20 cellular contexts compared by ENCODE assay signal in the genomic region with DNA sequence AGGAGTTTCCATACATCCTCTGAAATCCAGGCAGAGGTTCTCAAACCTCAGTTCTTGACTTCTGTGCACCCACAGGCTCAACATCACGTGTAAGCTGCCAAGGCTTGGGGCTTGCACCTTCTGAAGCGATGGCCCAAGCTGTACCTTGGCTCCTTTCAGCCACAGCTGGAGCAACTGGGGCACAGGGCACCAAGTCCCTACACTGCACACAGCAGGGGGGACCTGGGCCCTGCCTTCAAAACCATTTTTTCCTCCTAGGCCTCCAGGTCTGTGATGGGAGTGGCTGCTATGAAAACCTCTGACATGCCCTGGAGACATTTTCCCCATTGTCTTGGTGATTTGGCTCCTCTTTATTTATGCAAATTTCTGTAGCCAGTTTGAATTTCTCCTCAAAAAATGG. TPM values are rescaled to one million over a fixed set of nuclear protein-coding genes. Genes with fewer than 3 reads are reported as not detected.
DNase-seq lines count a peak whose midpoint lies in the region; ATAC-seq, FAIRE-seq and TF ChIP-seq lines count a peak whose summit lies in the region.
"Had no signal": no experiment of that assay in that cellular context is flagged by ENCODE, and none has a peak within 500 bp of the region (broad histone marks: within the 10 kb centered on the region; RNA-seq: fewer than 3 reads in every experiment).

No MANE protein-coding gene starts in this region.

- H2AFZ ChIP-seq in K562 (ENCODE audit: low read depth, low read length): no peak overlapping the region
- H2AFZ ChIP-seq: GM23248 had no signal

- in situ Hi-C loops in K562 (cut with MboI): no loop called here

- peaks cover 36% of the 10 kb centered on the region for H3K79me2 ChIP-seq in K562 (ENCODE audit: control insufficient read depth, insufficient read depth, low read length)

- TF ChIP-seq EP300 in A549 (IDR thresholded peaks at IDR 0.05): no peak
- no peak for TF ChIP-seq EP300 in K562 (IDR thresholded peaks at IDR 0.05; ENCODE audit: low read length)

- peak in 1 of 2 experiments; percentile 13 for DNase-seq in A549 (ENCODE audit: low read depth in 1 of 2, low spot score in 1 of 2)
- no peak for DNase-seq in K562 (ENCODE audit: extremely low read depth in 1 of 4, low spot score in 3 of 4)
- no peak for DNase-seq in activated CD8-positive, alpha-beta memory T cell treated with anti-CD3 and anti-CD28 coated beads, Interleukin-2, amount 50 U/mL, for 48 hours
- DNase-seq in HUDEP-2 (lab: John Stamatoyannopoulos, UW; ENCODE audit: unreplicated experiment in 76 of 76): no peak
- no peak for DNase-seq in GM12892 (ENCODE audit: insufficient read length)
- no peak for DNase-seq in RWPE1 (ENCODE audit: low spot score)
- DNase-seq: Calu3; CD8-positive, alpha-beta T cell; DMS79 treated with DMSO at 0.1 percent for 48 hours; GM23248 had no signal

- ATAC-seq in A549 (no peak), K562 (no peak)
- ATAC-seq: CD8-positive, alpha-beta T cell; GM12878; HCT116; HepG2 had no signal

- no TSS peak for BruUV-seq in K562 (replicated peaks; lab: Mats Ljungman, UMichigan)

- CTCF ChIA-PET in A549 (lab: Yijun Ruan, JAX) (interaction anchor here (1.1 kb wide), 1 partner anchor 17 kb away, joined by 3 read pairs; no protein-coding TSS in a partner anchor), HEK293 (lab: Yijun Ruan, JAX) (no interaction called here), K562 (lab: Yijun Ruan, JAX; ENCODE audit: low intra/inter-chr PET ratio) (no interaction called here), RWPE1 (lab: Yijun Ruan, JAX) (interaction anchor here (0.6 kb wide), 1 partner anchor 24 kb away, joined by 5 read pairs; no protein-coding TSS in a partner anchor)

- no peak overlapping the region for H3K4me2 ChIP-seq in A549
- H3K4me2 ChIP-seq in K562 (ENCODE audit: insufficient read depth, low read length): no peak overlapping the region
- H3K4me2 ChIP-seq: BLaER1 treated with 17β-estradiol and CSF1 and Interleukin-3, amounts not matched to agents 10 nM and 100 nM had no signal

- H4K20me1 ChIP-seq in K562 (replicated peaks; ENCODE audit: control insufficient read depth, insufficient read depth, low read length): no peaks in the 10 kb centered on the region

- TF ChIP-seq POLR2A in A549 (IDR thresholded peaks at IDR 0.05; ENCODE audit: low read length): no peak
- no peak for TF ChIP-seq POLR2A in K562 (conservative IDR thresholded peaks at IDR 0.05)
- TF ChIP-seq POLR2A in GM12892 (IDR thresholded peaks at IDR 0.05; ENCODE audit: low read depth, low read length): no peak

- no peak overlapping the region for H3K4me3 ChIP-seq in A549
- no peak overlapping the region for H3K4me3 ChIP-seq in HEK293 (ENCODE audit: low read depth, low read length)
- H3K4me3 ChIP-seq in K562: no peak overlapping the region
- H3K4me3 ChIP-seq in neutrophil (ENCODE audit: low read depth in 1 of 2, low read length in 1 of 2): no peak overlapping the region
- H3K4me3 ChIP-seq: GM12878, GM23248 had no signal

- peaks cover 0 to 6% of the 10 kb centered on the region in 2 experiments; a peak in 1 of 3 replicates for H3K36me3 ChIP-seq in HEK293 (ENCODE audit: control insufficient read depth in 2 of 2, insufficient read depth in 1 of 2, low read length in 2 of 2)
- peaks cover 16% of the 10 kb centered on the region; the same call in 2 of the 3 replicates for H3K36me3 ChIP-seq in K562 (ENCODE audit: control insufficient read depth, insufficient read depth, low read length)
- H3K36me3 ChIP-seq in neutrophil: peaks cover 4% of the 10 kb centered on the region

- no peak overlapping the region for H3K27ac ChIP-seq in A549
- no peak overlapping the region for H3K27ac ChIP-seq in HEK293 (ENCODE audit: extremely low read depth, low read depth, low read length)
- no peak overlapping the region for H3K27ac ChIP-seq in K562 (ENCODE audit: extremely low read depth, low read depth, low read length)
- H3K27ac ChIP-seq in neutrophil: peak overlapping the region; percentile 31
- no peak overlapping the region for H3K27ac ChIP-seq in RWPE1
- H3K27ac ChIP-seq: 22Rv1; BLaER1 treated with 17β-estradiol and CSF1 and Interleukin-3, amounts not matched to agents 10 nM and 100 nM; GM23248 had no signal

- POLR2A ChIA-PET in A549 (lab: Yijun Ruan, JAX): no interaction called here
- POLR2A ChIA-PET in HEK293 (lab: Yijun Ruan, JAX): no interaction called here
- POLR2A ChIA-PET in K562 (lab: Yijun Ruan, JAX): no interaction called here
- POLR2A ChIA-PET in RWPE1 (lab: Yijun Ruan, JAX; ENCODE audit: low non-redundant PET): no interaction called here

- TF ChIP-seq CTCF in A549 (IDR thresholded peaks at IDR 0.05): no peak
- no peak for TF ChIP-seq CTCF in HEK293 (tag by site-specific recombination; IDR thresholded peaks at IDR 0.05)
- no peak for TF ChIP-seq CTCF in K562 (IDR thresholded peaks at IDR 0.05 in 2 of 3, conservative IDR thresholded peaks at IDR 0.05 in 1 of 3; ENCODE audit: insufficient read depth in 2 of 3, low read depth in 1 of 3, low read length in 3 of 3)
- TF ChIP-seq CTCF in neutrophil (IDR thresholded peaks at IDR 0.05): no peak
- no peak for TF ChIP-seq CTCF in RWPE1 (conservative IDR thresholded peaks at IDR 0.05; ENCODE audit: low read depth)

- H3K9me1 ChIP-seq in K562 (ENCODE audit: control insufficient read depth, insufficient read depth, low read length): peaks cover 3% of the 10 kb centered on the region

- H3K4me1 ChIP-seq in A549: no peaks in the 10 kb centered on the region
- 0 out of 2 replicates have a peak, but pooled peaks cover 2% of the 10 kb centered on the region for H3K4me1 ChIP-seq in HEK293 (ENCODE audit: control insufficient read depth, insufficient read depth, low read length)
- H3K4me1 ChIP-seq in K562 (replicated peaks in 1 of 2; ENCODE audit: control insufficient read depth in 2 of 2, insufficient read depth in 2 of 2, low read length in 2 of 2): no peaks in the 10 kb centered on the region
- H3K4me1 ChIP-seq in neutrophil (ENCODE audit: control insufficient read depth in 1 of 2, insufficient read depth in 1 of 2, low read depth in 1 of 2, low read length in 1 of 2): peaks cover 29 to 31% of the 10 kb centered on the region in 2 experiments

- no peak overlapping the region for H3K9ac ChIP-seq in K562 (ENCODE audit: insufficient read depth in 1 of 2, low read depth in 2 of 2, low read length in 2 of 2)
- H3K9ac ChIP-seq: BLaER1 treated with 17β-estradiol and CSF1 and Interleukin-3, amounts not matched to agents 10 nM and 100 nM; GM23248 had no signal

- FAIRE-seq in A549 (lab: Jason Lieb, UNC): no peak
- no peak for FAIRE-seq in K562 (lab: Jason Lieb, UNC)
- FAIRE-seq in GM12892 (lab: Jason Lieb, UNC): no peak
- FAIRE-seq: GM12878, GM19239, H54, HepG2, HTR-8/SVneo had no signal

- WGBS in A549 (ENCODE audit: missing lambda C conversion rate): 100% methylated on average over 2 of the region's 2 CpGs
- 82% methylated on average over 2 of the region's 2 CpGs for WGBS in K562 (ENCODE audit: insufficient coverage, low coverage, missing lambda C conversion rate)

- H3K27me3 ChIP-seq in K562 (ENCODE audit: control insufficient read depth in 2 of 2, insufficient read depth in 2 of 2, low read length in 2 of 2) (no peaks in the 10 kb centered on the region), neutrophil (no peaks in the 10 kb centered on the region)
- H3K27me3 ChIP-seq: BLaER1 treated with 17β-estradiol and CSF1 and Interleukin-3, amounts not matched to agents 10 nM and 100 nM had no signal

- no peak for TF ChIP-seq RAD21 in A549 (conservative IDR thresholded peaks at IDR 0.05 in 1 of 2, IDR thresholded peaks at IDR 0.05 in 1 of 2)
- no peak for TF ChIP-seq RAD21 in K562 (CRISPR knock-in tag; conservative IDR thresholded peaks at IDR 0.05 in 1 of 2, IDR thresholded peaks at IDR 0.05 in 1 of 2)

- H3K9me3 ChIP-seq in A549: peaks cover 15% of the 10 kb centered on the region
- H3K9me3 ChIP-seq in HEK293 (ENCODE audit: control insufficient read depth, insufficient read depth, low read depth, low read length): no peaks in the 10 kb centered on the region
- no peaks in the 10 kb centered on the region; the same call in 1 of the 2 replicates for H3K9me3 ChIP-seq in K562 (replicated peaks; ENCODE audit: control insufficient read depth, insufficient read depth, low read depth, low read length)
- H3K9me3 ChIP-seq in neutrophil: no peaks in the 10 kb centered on the region

- intact Hi-C loops in K562 (cut with micrococcal nuclease): no loop called here

RNA-seq across cellular contexts. Expression of a gene that starts 10.6 kb away (rescaled TPM):
- polyA plus RNA-seq in A549 (2011; rRNA removed) (48.6 and 59.5 TPM in 2 replicates), A549 (2017; fragmentation: RNase III; extraction: RNeasy Plus Mini Kit Qiagen cat#74134 plus additional on column Dnase treatment) (26.4 to 27.5 TPM (median 26.5 TPM) in 3 replicates), K562 (2011; rRNA removed) (24.0 and 25.7 TPM in 2 replicates), K562 (2014; fragmentation: Illumina TruSeq; extraction: Trizol) (17.5 and 21.4 TPM in 2 replicates), K562 (2014; fragmentation: Nextera tagmentation; extraction: Ambion mirVana) (1 to 10 TPM; 6.0 to 7.6 TPM), K562 (2014; rRNA removed) (13.1 and 16.5 TPM in 2 replicates)
- 33.2 and 39.3 TPM in 2 replicates for polyA plus RNA-seq in A549 (2012; cell fraction: cytosol; rRNA removed)
- 61.7 and 75.3 TPM in 2 replicates for polyA plus RNA-seq in A549 (2012; cell fraction: nucleus; rRNA removed)
- polyA minus RNA-seq in A549 (2011; rRNA and poly(A)+ RNA removed): 117 and 153 TPM in 2 replicates
- total RNA-seq in K562 (2011; cell fraction: chromatin; rRNA removed; ENCODE audit: low replicate concordance): 77.5 and 98.7 TPM in 2 replicates
- 64.5 and 65.9 TPM in 2 replicates for total RNA-seq in K562 (2011; cell fraction: nucleolus; rRNA removed)
- 61.2 and 62.1 TPM in 2 replicates for total RNA-seq in K562 (2011; cell fraction: nucleoplasm; rRNA removed)
- total RNA-seq in K562 (2014; rRNA removed) (12.6 and 17.8 TPM in 2 replicates), K562 (2014; rRNA removed; fragmentation: Illumina TruSeq; extraction: Trizol) (16.3 and 16.6 TPM in 2 replicates), K562 (2015; rRNA removed; fragmentation: Illumina TruSeq; extraction: Trizol) (16.7 and 17.5 TPM in 2 replicates), K562 (2021) (24.3 and 24.8 TPM in 2 replicates)
- 45.7 and 48.9 TPM in 2 replicates for polyA plus RNA-seq in K562 (2011; cell fraction: cytosol; rRNA removed)
- polyA plus RNA-seq in K562 (2011; cell fraction: nucleus; rRNA removed): 91.0 and 95.3 TPM in 2 replicates
- polyA plus RNA-seq in K562 (2012): 10.5 and 13.1 TPM in 2 replicates
- 44.6 and 58.7 TPM in 2 replicates for polyA minus RNA-seq in K562 (2011; rRNA and poly(A)+ RNA removed)
- 20.4 and 28.2 TPM in 2 replicates for polyA minus RNA-seq in K562 (2011; cell fraction: cytosol; rRNA and poly(A)+ RNA removed)
- polyA minus RNA-seq in K562 (2011; cell fraction: nucleus; rRNA and poly(A)+ RNA removed): 33.8 and 49.7 TPM in 2 replicates
- polyA plus RNA-seq in GM12892 (2012; ENCODE audit: missing spikeins): 14.4 TPM

RNA-seq across cellular contexts. Expression of a gene that starts 10.7 kb away (rescaled TPM):
- polyA plus RNA-seq in A549 (2011; rRNA removed) (96.1 and 97.2 TPM in 2 replicates), A549 (2017; fragmentation: RNase III; extraction: RNeasy Plus Mini Kit Qiagen cat#74134 plus additional on column Dnase treatment) (80.1 to 93.7 TPM (median 86.3 TPM) in 3 replicates), K562 (2011; rRNA removed) (55.6 and 75.1 TPM in 2 replicates), K562 (2014; fragmentation: Illumina TruSeq; extraction: Trizol) (91.9 and 98.3 TPM in 2 replicates), K562 (2014; fragmentation: Nextera tagmentation; extraction: Ambion mirVana) (10 to 100 TPM in 1 of 2 experiments, 1 to 10 TPM in 1; 6.8 to 18.6 TPM), K562 (2014; rRNA removed) (38.3 and 40.9 TPM in 2 replicates)
- 25.8 and 28.7 TPM in 2 replicates for polyA plus RNA-seq in A549 (2012; cell fraction: cytosol; rRNA removed)
- 9.3 and 13.1 TPM in 2 replicates for polyA plus RNA-seq in A549 (2012; cell fraction: nucleus; rRNA removed)
- 33.2 and 35.2 TPM in 2 replicates for polyA minus RNA-seq in A549 (2011; rRNA and poly(A)+ RNA removed)
- 10.5 and 29.2 TPM in 2 replicates for total RNA-seq in K562 (2011; cell fraction: chromatin; rRNA removed; ENCODE audit: low replicate concordance)
- 5.3 and 7.0 TPM in 2 replicates for total RNA-seq in K562 (2011; cell fraction: nucleolus; rRNA removed)
- total RNA-seq in K562 (2011; cell fraction: nucleoplasm; rRNA removed): 11.1 and 12.1 TPM in 2 replicates
- total RNA-seq in K562 (2014; rRNA removed) (23.4 and 25.0 TPM in 2 replicates), K562 (2014; rRNA removed; fragmentation: Illumina TruSeq; extraction: Trizol) (53.7 and 67.3 TPM in 2 replicates), K562 (2015; rRNA removed; fragmentation: Illumina TruSeq; extraction: Trizol) (40.0 and 40.4 TPM in 2 replicates), K562 (2021) (43.3 and 46.1 TPM in 2 replicates)
- 17.6 and 40.1 TPM in 2 replicates for polyA plus RNA-seq in K562 (2011; cell fraction: cytosol; rRNA removed)
- 8.5 and 14.9 TPM in 2 replicates for polyA plus RNA-seq in K562 (2011; cell fraction: nucleus; rRNA removed)
- polyA plus RNA-seq in K562 (2012): 36.6 and 43.6 TPM in 2 replicates
- polyA minus RNA-seq in K562 (2011; rRNA and poly(A)+ RNA removed): 123 and 136 TPM in 2 replicates
- 17.6 and 31.4 TPM in 2 replicates for polyA minus RNA-seq in K562 (2011; cell fraction: cytosol; rRNA and poly(A)+ RNA removed)
- 6.5 and 11.8 TPM in 2 replicates for polyA minus RNA-seq in K562 (2011; cell fraction: nucleus; rRNA and poly(A)+ RNA removed)
- 45.8 TPM for polyA plus RNA-seq in GM12892 (2012; ENCODE audit: missing spikeins)

Comparison
In these comparisons a context has a peak if more than half of its experiments do, and no peak if none do; other contexts are left out.
1. CTCF ChIA-PET loops: an anchor here in A549 (1.1 kb wide) and RWPE1 (0.6 kb wide); none called in HEK293 and K562.